In genomic region chr7:85030893-85031292, GRCh38 we compare ENCODE assay signal across 7 cellular contexts.
DNase-seq lines count a peak whose midpoint lies in the region; ATAC-seq and TF ChIP-seq lines count a peak whose summit lies in the region.

No MANE protein-coding gene starts in this region.

- DNase-seq in GM12865 (ENCODE audit: low read depth) (peak; percentile 22), OCI-M1 (lab: John Stamatoyannopoulos, UW) (peak; percentile 79), esophagus muscularis mucosa (ENCODE audit: extremely low spot score) (no peak), spleen (no peak), GM19238 (ENCODE audit: insufficient read length, low spot score) (no peak), left colon (no peak)

- intact Hi-C loops in esophagus muscularis mucosa (cut with DNase I) (no loop called here), spleen (cut with DNase I; ENCODE audit: low total_unique reads) (loop anchor here (10.0 kb wide), 1 partner anchor 164 kb away; no protein-coding TSS in a partner anchor), left colon (cut with DNase I, micrococcal nuclease) (loop anchor here in 1 of 2 donors (5.0 kb wide), 1 partner anchor 521 kb away; no protein-coding TSS in a partner anchor)

- H3K4me3 ChIP-seq in GM12865 (ENCODE audit: low read depth, low read length) (no peak overlapping the region), esophagus muscularis mucosa (no peak overlapping the region), spleen (no peak overlapping the region)

- TF ChIP-seq POLR2A in esophagus muscularis mucosa (IDR thresholded peaks at IDR 0.05; ENCODE audit: low read depth) = no peak
- TF ChIP-seq POLR2A in spleen (IDR thresholded peaks at IDR 0.05) = no peak

- ATAC-seq in HG02763 (IDR thresholded peaks at IDR 0.05; ENCODE audit: unreplicated experiment) = peak; percentile 51
- ATAC-seq in left colon = no peak

- H3K27ac ChIP-seq in esophagus muscularis mucosa (replicated peaks in 1 of 4) = no peak overlapping the region
- H3K27ac ChIP-seq in spleen = no peak overlapping the region

- H3K27me3 ChIP-seq in esophagus muscularis mucosa (no peaks in the 10 kb centered on the region), spleen (replicated peaks in 1 of 7) (no peaks in the 10 kb centered on the region)

- peak; percentile 20 for TF ChIP-seq CTCF in GM12865 (IDR thresholded peaks at IDR 0.05; ENCODE audit: insufficient read depth, low read depth, low read length, missing control alignments)
- TF ChIP-seq CTCF in esophagus muscularis mucosa (IDR thresholded peaks at IDR 0.05) = peak; percentile 32 to 54 (median 50)
- peak in 7 of 11 experiments; percentile 16 to 50 (median 42) for TF ChIP-seq CTCF in spleen (IDR thresholded peaks at IDR 0.05 in 8 of 11, conservative IDR thresholded peaks at IDR 0.05 in 3 of 11)

- no peaks in the 10 kb centered on the region for H3K4me1 ChIP-seq in esophagus muscularis mucosa
- no peaks in the 10 kb centered on the region for H3K4me1 ChIP-seq in spleen

- no peak for TF ChIP-seq EP300 in esophagus muscularis mucosa (IDR thresholded peaks at IDR 0.05)

- H3K9me3 ChIP-seq in esophagus muscularis mucosa (no peaks in the 10 kb centered on the region), spleen (no peaks in the 10 kb centered on the region)

- no peaks in the 10 kb centered on the region for H3K36me3 ChIP-seq in esophagus muscularis mucosa
- H3K36me3 ChIP-seq in spleen = peaks cover 0 to 14% (median 0%) of the 10 kb centered on the region in 6 donors

Comparison
In these comparisons a context has a peak if more than half of its experiments do, and no peak if none do; other contexts are left out.
1. DNase-seq: peak in GM12865 (single experiment) and OCI-M1 (single experiment); none in esophagus muscularis mucosa (single experiment), spleen (single experiment), GM19238 (single experiment) and left colon (0 of 2).
2. Peak in every context shown above with its lines, with median percentiles within 50 percentile points of each other: CTCF ChIP-seq.